In genomic region chr6:162999575-163000285, GRCh38 we compare ENCODE assay signal across 18 cellular contexts.
DNase-seq lines count a peak whose midpoint lies in the region; ATAC-seq and TF ChIP-seq lines count a peak whose summit lies in the region.
"Had no signal": no experiment of that assay in that cellular context is flagged by ENCODE, and none has a peak within 500 bp of the region (broad histone marks: within the 10 kb centered on the region; RNA-seq: fewer than 3 reads in every experiment).

No MANE protein-coding gene starts in this region.

- H3K4me3 ChIP-seq in AG09309 (ENCODE audit: control insufficient read depth, low read depth, low read length) (no peak overlapping the region), IMR-90 (ENCODE audit: insufficient read depth, low read depth, low read length) (no peak overlapping the region), colonic mucosa (no peak overlapping the region), esophagus squamous epithelium (no peak overlapping the region)
- H3K4me3 ChIP-seq: adrenal gland, gastroesophageal sphincter, PC-9, SK-N-MC had no signal

- H3K56ac ChIP-seq in IMR-90 (ENCODE audit: extremely low read depth, insufficient read depth, low read length) = no peak overlapping the region

- CTCF ChIA-PET in IMR-90 (lab: Yijun Ruan, JAX) = no interaction called here

- H3K27ac ChIP-seq in IMR-90 (ENCODE audit: insufficient read depth, low read length) = no peak overlapping the region
- peak overlapping the region; percentile 6 for H3K27ac ChIP-seq in caudate nucleus (ENCODE audit: low read depth, low read length)
- no peak overlapping the region for H3K27ac ChIP-seq in colonic mucosa
- peak overlapping the region in 1 of 4 donors; percentile 33 for H3K27ac ChIP-seq in esophagus squamous epithelium
- H3K27ac ChIP-seq: adrenal gland, gastroesophageal sphincter, PC-9, SK-N-MC had no signal

- H4K20me1 ChIP-seq in IMR-90 (ENCODE audit: insufficient read depth, low read length) = no peaks in the 10 kb centered on the region

- no peak overlapping the region for H4K5ac ChIP-seq in IMR-90 (ENCODE audit: low read depth, low read length)

- no peak overlapping the region for H4K8ac ChIP-seq in IMR-90 (ENCODE audit: low read depth in 2 of 2, low read length in 2 of 2)

- no peaks in the 10 kb centered on the region for H3K79me1 ChIP-seq in IMR-90 (ENCODE audit: low read depth in 1 of 2, low read length in 2 of 2)

- H2BK5ac ChIP-seq in IMR-90 (ENCODE audit: low read depth, low read length, poor library complexity, severe bottlenecking) = no peak overlapping the region

- TF ChIP-seq CTCF in AG09309 (IDR thresholded peaks at IDR 0.05; ENCODE audit: control insufficient read depth, insufficient read depth, low read depth, low read length, missing control alignments) (no peak), IMR-90 (conservative IDR thresholded peaks at IDR 0.05; ENCODE audit: low read depth, low read length) (no peak), colonic mucosa (IDR thresholded peaks at IDR 0.05) (no peak), esophagus squamous epithelium (IDR thresholded peaks at IDR 0.05) (no peak)

- H3K9me3 ChIP-seq in IMR-90 (ENCODE audit: control insufficient read depth, insufficient read depth, low read length) (peaks cover 3% of the 10 kb centered on the region), colonic mucosa (no peaks in the 10 kb centered on the region), esophagus squamous epithelium (no peaks in the 10 kb centered on the region)
- H3K9me3 ChIP-seq: adrenal gland, gastroesophageal sphincter had no signal

- H3K4ac ChIP-seq in IMR-90 (ENCODE audit: low read depth, low read length) = no peak overlapping the region

- H2BK20ac ChIP-seq in IMR-90 (ENCODE audit: low read depth, low read length) = no peak overlapping the region

- in situ Hi-C loops in IMR-90 (cut with MboI; ENCODE audit: low sequenced_read_pairs) = no loop called here

- H3K9me1 ChIP-seq in IMR-90 (ENCODE audit: insufficient read depth, low read length) = no peaks in the 10 kb centered on the region

- H3K27me3 ChIP-seq in IMR-90 (ENCODE audit: control insufficient read depth, insufficient read depth, low read length) = no peaks in the 10 kb centered on the region
- no peaks in the 10 kb centered on the region for H3K27me3 ChIP-seq in colonic mucosa
- no peaks in the 10 kb centered on the region for H3K27me3 ChIP-seq in esophagus squamous epithelium
- H3K27me3 ChIP-seq: adrenal gland, gastroesophageal sphincter had no signal

- intact Hi-C loops in IMR-90 (cut with micrococcal nuclease) (no loop called here), colonic mucosa (cut with DNase I) (no loop called here), esophagus squamous epithelium (cut with DNase I) (no loop called here)

- no peak overlapping the region for H3K18ac ChIP-seq in IMR-90 (ENCODE audit: low read depth, low read length)

- dilution Hi-C loops in IMR-90 (cut with HindIII; ENCODE audit: low sequenced_read_pairs, unreplicated experiment) = no loop called here

- no peak overlapping the region for H2BK15ac ChIP-seq in IMR-90 (ENCODE audit: low read depth, low read length)

- H3K36me3 ChIP-seq in IMR-90 (ENCODE audit: control insufficient read depth, insufficient read depth, low read length) = no peaks in the 10 kb centered on the region
- H3K36me3 ChIP-seq in colonic mucosa = no peaks in the 10 kb centered on the region
- no peaks in the 10 kb centered on the region for H3K36me3 ChIP-seq in esophagus squamous epithelium
- H3K36me3 ChIP-seq: adrenal gland, gastroesophageal sphincter had no signal

- no peak for TF ChIP-seq POLR2A in IMR-90 (IDR thresholded peaks at IDR 0.05; ENCODE audit: low read depth, low read length)
- no peak for TF ChIP-seq POLR2A in esophagus squamous epithelium (IDR thresholded peaks at IDR 0.05)

- H2AK9ac ChIP-seq in IMR-90 (replicated peaks; ENCODE audit: low read depth, low read length, poor library complexity) = no peak overlapping the region

- no TSS peak for BruUV-seq in IMR-90 (replicated peaks; lab: Mats Ljungman, UMichigan)

- ATAC-seq in IMR-90 (ENCODE audit: low read depth) (peak; percentile 27; the same call in 1 of the 2 replicates), GM18868 (IDR thresholded peaks at IDR 0.05; ENCODE audit: unreplicated experiment) (no peak), HG02642 (IDR thresholded peaks at IDR 0.05; ENCODE audit: poor library complexity, unreplicated experiment) (no peak)
- ATAC-seq: activated CD4-positive, CD25-positive, alpha-beta regulatory T cell treated with anti-CD3 and anti-CD28 coated beads, Interleukin-2, amount 50 U/mL, for 24 hours; gastroesophageal sphincter; HCT116; right cardiac atrium; stimulated activated naive CD8-positive, alpha-beta T cell treated with anti-CD3 and anti-CD28 coated beads, Interleukin-15, amount 100 ng/mL, for 72 hours had no signal

- no peak overlapping the region for H2AFZ ChIP-seq in IMR-90 (replicated peaks; ENCODE audit: low read length, poor library complexity)
- H2AFZ ChIP-seq: PC-9 had no signal

- H3K9ac ChIP-seq in IMR-90 (ENCODE audit: low read depth, low read length) = no peak overlapping the region
- H3K9ac ChIP-seq in colonic mucosa (ENCODE audit: low read depth in 2 of 2, low read length in 2 of 2) = no peak overlapping the region

- POLR2A ChIA-PET in IMR-90 (lab: Charles Lee; ENCODE audit: unreplicated experiment) = no interaction called here

- 55% methylated on average over 3 of the region's 5 CpGs; no CpG with 5 or more reads in 1 of the 2 experiments for WGBS in IMR-90 (ENCODE audit: extremely low coverage in 2 of 2, insufficient read length in 1 of 2), 2 experiments
- 40 to 43% methylated on average over 5 of the region's 5 CpGs for WGBS in esophagus squamous epithelium, 2 donors

- H3K4me1 ChIP-seq in IMR-90 (ENCODE audit: control insufficient read depth, insufficient read depth, low read length) (no peaks in the 10 kb centered on the region), colonic mucosa (no peaks in the 10 kb centered on the region), esophagus squamous epithelium (peaks cover 0 to 29% (median 12%) of the 10 kb centered on the region in 3 donors)
- H3K4me1 ChIP-seq: adrenal gland, gastroesophageal sphincter had no signal

- H3K4me2 ChIP-seq in IMR-90 (ENCODE audit: low read depth, low read length) = no peak overlapping the region
- H3K4me2 ChIP-seq: PC-9 had no signal

- no peak overlapping the region for H4K91ac ChIP-seq in IMR-90 (ENCODE audit: insufficient read depth, low read depth, low read length)

- H3K23ac ChIP-seq in IMR-90 (ENCODE audit: low read depth, low read length) = no peak overlapping the region

- H3K14ac ChIP-seq in IMR-90 (replicated peaks; ENCODE audit: low read depth, low read length) = no peak overlapping the region

- no peak overlapping the region for H2BK120ac ChIP-seq in IMR-90 (ENCODE audit: low read depth, low read length)

- no peak overlapping the region for H2AK5ac ChIP-seq in IMR-90 (ENCODE audit: low read depth, low read length)

- DNase-seq in AG09309 (ENCODE audit: low read depth) (peak; percentile 61), IMR-90 (peak; percentile 4), caudate nucleus (lab: John Stamatoyannopoulos, UW) (peak in 1 of 61 donors; percentile 24), myocyte (ENCODE audit: low read depth) (peak; percentile 14), colonic mucosa (no peak), esophagus squamous epithelium (lab: John Stamatoyannopoulos, UW) (no peak)
- DNase-seq: midbrain; NCI-H1436; PC-9; right cardiac atrium; stimulated activated naive CD8-positive, alpha-beta T cell treated with anti-CD3 and anti-CD28 coated beads, Interleukin-15, amount 100 ng/mL, for 72 hours had no signal

- TF ChIP-seq RAD21 in IMR-90 (IDR thresholded peaks at IDR 0.05; ENCODE audit: low read length) = no peak

TF ChIP-seq in IMR-90, 13 proteins besides CTCF, POLR2A, EP300 and RAD21:
- TF ChIP-seq CHD1 (IDR thresholded peaks at IDR 0.05; ENCODE audit: low read depth, low read length) (no peak), NFE2L2 (IDR thresholded peaks at IDR 0.05; ENCODE audit: low read depth, low read length) (no peak), RCOR1 (IDR thresholded peaks at IDR 0.05; ENCODE audit: insufficient replicate concordance, low read length) (no peak), BHLHE40 (IDR thresholded peaks at IDR 0.05; ENCODE audit: low read depth, low read length) (no peak), FOS (IDR thresholded peaks at IDR 0.05; ENCODE audit: low read depth, low read length) (no peak), MXI1 (IDR thresholded peaks at IDR 0.05; ENCODE audit: borderline replicate concordance, low read depth, low read length) (no peak), RFX5 (IDR thresholded peaks at IDR 0.05; ENCODE audit: low read depth, low read length) (no peak), MAZ (IDR thresholded peaks at IDR 0.05; ENCODE audit: borderline replicate concordance, low read depth, low read length) (no peak), SMC3 (IDR thresholded peaks at IDR 0.05; ENCODE audit: low read depth, low read length) (no peak), MAFK (IDR thresholded peaks at IDR 0.05; ENCODE audit: low read depth, low read length) (no peak), CEBPB (IDR thresholded peaks at IDR 0.05; ENCODE audit: low read depth, low read length) (no peak)
- TF ChIP-seq, protein P1, sequence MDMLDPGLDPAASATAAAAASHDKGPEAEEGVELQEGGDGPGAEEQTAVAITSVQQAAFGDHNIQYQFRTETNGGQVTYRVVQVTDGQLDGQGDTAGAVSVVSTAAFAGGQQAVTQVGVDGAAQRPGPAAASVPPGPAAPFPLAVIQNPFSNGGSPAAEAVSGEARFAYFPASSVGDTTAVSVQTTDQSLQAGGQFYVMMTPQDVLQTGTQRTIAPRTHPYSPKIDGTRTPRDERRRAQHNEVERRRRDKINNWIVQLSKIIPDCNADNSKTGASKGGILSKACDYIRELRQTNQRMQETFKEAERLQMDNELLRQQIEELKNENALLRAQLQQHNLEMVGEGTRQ (IDR thresholded peaks at IDR 0.05; ENCODE audit: low read depth, low read length) = no peak
- TF ChIP-seq, protein P2, sequence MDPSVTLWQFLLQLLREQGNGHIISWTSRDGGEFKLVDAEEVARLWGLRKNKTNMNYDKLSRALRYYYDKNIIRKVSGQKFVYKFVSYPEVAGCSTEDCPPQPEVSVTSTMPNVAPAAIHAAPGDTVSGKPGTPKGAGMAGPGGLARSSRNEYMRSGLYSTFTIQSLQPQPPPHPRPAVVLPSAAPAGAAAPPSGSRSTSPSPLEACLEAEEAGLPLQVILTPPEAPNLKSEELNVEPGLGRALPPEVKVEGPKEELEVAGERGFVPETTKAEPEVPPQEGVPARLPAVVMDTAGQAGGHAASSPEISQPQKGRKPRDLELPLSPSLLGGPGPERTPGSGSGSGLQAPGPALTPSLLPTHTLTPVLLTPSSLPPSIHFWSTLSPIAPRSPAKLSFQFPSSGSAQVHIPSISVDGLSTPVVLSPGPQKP (IDR thresholded peaks at IDR 0.05; ENCODE audit: borderline replicate concordance, low read depth, low read length) = no peak

Comparison
In these comparisons a context has a peak if more than half of its experiments do, and no peak if none do; other contexts are left out.
1. DNase-seq: peak in AG09309 (single experiment), IMR-90 (single experiment) and myocyte (single experiment); none in colonic mucosa (single experiment) and esophagus squamous epithelium (single experiment).